In genomic region chr16:56679078-56679730, GRCh38 we compare ENCODE assay signal across 1 cellular context.
TF ChIP-seq lines count a peak whose summit lies in the region.

No MANE protein-coding gene starts in this region.

TF ChIP-seq in HepG2, 621 proteins besides CTCF, POLR2A, EP300 and RAD21:
- TF ChIP-seq ELF3 (CRISPR knock-in tag; IDR thresholded peaks at IDR 0.05), result no peak
- TF ChIP-seq ZNF768 (CRISPR knock-in tag; IDR thresholded peaks at IDR 0.05), result peak; percentile 91
